Comparison of ENCODE assay signal across 32 cellular contexts in genomic region chr20:33023439-33024262, GRCh38. TPM values are rescaled to one million over a fixed set of nuclear protein-coding genes. Genes with fewer than 3 reads are reported as not detected.
DNase-seq lines count a peak whose midpoint lies in the region; ATAC-seq, FAIRE-seq and TF ChIP-seq lines count a peak whose summit lies in the region.
"Had no signal": no experiment of that assay in that cellular context is flagged by ENCODE, and none has a peak within 500 bp of the region (broad histone marks: within the 10 kb centered on the region; RNA-seq: fewer than 3 reads in every experiment).

No MANE protein-coding gene starts in this region.

- no peaks in the 10 kb centered on the region for H3K9me3 ChIP-seq in Loucy (ENCODE audit: insufficient read depth, low read depth, low read length)
- H3K9me3 ChIP-seq in HepG2 (ENCODE audit: low read length): no peaks in the 10 kb centered on the region
- H3K9me3 ChIP-seq in osteoblast (ENCODE audit: low read depth, low read length): no peaks in the 10 kb centered on the region
- H3K9me3 ChIP-seq: BE2C, BLaER1 had no signal

- CTCF ChIA-PET in HepG2 (lab: Yijun Ruan, JAX; ENCODE audit: low intra/inter-chr PET ratio, low total read pairs): no interaction called here

- H2AFZ ChIP-seq in Loucy (ENCODE audit: low read length) (no peak overlapping the region), HepG2 (ENCODE audit: low read length) (no peak overlapping the region), osteoblast (ENCODE audit: low read length) (no peak overlapping the region)

- no peak for ATAC-seq in HepG2
- ATAC-seq in GM18520 (IDR thresholded peaks at IDR 0.05; ENCODE audit: unreplicated experiment): no peak
- ATAC-seq: GM12878 had no signal

- in situ Hi-C loops in HepG2 (cut with HindIII; ENCODE audit: extremely low pct_ligation_motif_present, low pct_unique_long_range_greater_than_20kb): no loop called here

- 76% methylated on average over 5 of the region's 6 CpGs for WGBS in HepG2 (ENCODE audit: low lambda C conversion rate)

- H3K27ac ChIP-seq in HepG2 (ENCODE audit: extremely low read length, insufficient read depth, low read length): no peak overlapping the region
- H3K27ac ChIP-seq in osteoblast (ENCODE audit: low read depth, low read length): no peak overlapping the region
- H3K27ac ChIP-seq: BLaER1 had no signal

- POLR2A ChIA-PET in HepG2 (lab: Yijun Ruan, JAX): interaction anchor here (0.9 to 2.5 kb wide), 3 partner anchors 10 to 19 kb away, joined by 3 to 8 read pairs (median 3); partner anchors contain the start of gene BPIFB2

- H4K20me1 ChIP-seq in Loucy (ENCODE audit: insufficient read depth, low read length, poor library complexity, severe bottlenecking) (no peaks in the 10 kb centered on the region), HepG2 (ENCODE audit: insufficient read depth, low read length) (peaks cover 36% of the 10 kb centered on the region; the same call in 1 of the 2 replicates), osteoblast (ENCODE audit: insufficient read depth, low read length) (no peaks in the 10 kb centered on the region)
- H4K20me1 ChIP-seq: BLaER1 had no signal

- no peak for TF ChIP-seq EP300 in HepG2 (IDR thresholded peaks at IDR 0.05; ENCODE audit: low read depth in 2 of 2, low read length in 2 of 2)
- no peak for TF ChIP-seq EP300 in HepG2 (CRISPR knock-in tag; IDR thresholded peaks at IDR 0.05; ENCODE audit: borderline replicate concordance)

- H3K9ac ChIP-seq in Loucy (ENCODE audit: low read depth, low read length, poor library complexity, severe bottlenecking) (no peak overlapping the region), HepG2 (ENCODE audit: insufficient read depth, low read depth, low read length) (no peak overlapping the region)
- H3K9ac ChIP-seq: BLaER1 had no signal

- peak in 1 of 2 experiments; percentile 36; a peak in 2 of 4 replicates for TF ChIP-seq POLR2A in HepG2 (IDR thresholded peaks at IDR 0.05; ENCODE audit: insufficient read depth in 1 of 2, low read depth in 2 of 2, low read length in 2 of 2)

- H3K36me3 ChIP-seq in Loucy (ENCODE audit: insufficient read depth, low read length): no peaks in the 10 kb centered on the region
- H3K36me3 ChIP-seq in HepG2 (replicated peaks in 1 of 2; ENCODE audit: control insufficient read depth in 1 of 2, insufficient read depth in 2 of 2, low read length in 2 of 2): peaks cover 28 to 45% of the 10 kb centered on the region in 2 experiments
- H3K36me3 ChIP-seq in osteoblast (ENCODE audit: insufficient read depth, low read length): no peaks in the 10 kb centered on the region
- H3K36me3 ChIP-seq: BE2C, BLaER1 had no signal

- intact Hi-C loops in HepG2 (cut with micrococcal nuclease; ENCODE audit: unreplicated experiment): loop anchor here (2.0 kb wide), 1 partner anchor 15 kb away; no protein-coding TSS in a partner anchor

- DNase-seq in HepG2 (ENCODE audit: low spot score) (no peak), osteoblast (ENCODE audit: insufficient read length, low spot score, missing footprints) (peak; percentile 56), T-helper 1 cell (no peak), kidney glomerular epithelial cell (lab: John Stamatoyannopoulos, UW) (no peak)
- DNase-seq: 8988T; ACHN; BE2C; C1 segment of cervical spinal cord; CD4-positive, alpha-beta memory T cell; CD4-positive, CD25-positive, alpha-beta regulatory T cell; CD8-positive, alpha-beta memory T cell; COR-L47; DMS 273 treated with DMSO at 0.1 percent for 48 hours; DMS153; DMS53; DMS79; DND-41; EL; GDM1 had no signal

- no peak overlapping the region for H3K4me3 ChIP-seq in Loucy (ENCODE audit: low read length, poor library complexity, severe bottlenecking)
- H3K4me3 ChIP-seq in HepG2 (replicated peaks in 1 of 3; ENCODE audit: insufficient read depth in 1 of 3, low read depth in 2 of 3, low read length in 3 of 3): no peak overlapping the region
- no peak overlapping the region for H3K4me3 ChIP-seq in osteoblast (ENCODE audit: insufficient read depth, low read length)
- H3K4me3 ChIP-seq: BLaER1, GM12878 had no signal

- H3K27me3 ChIP-seq in Loucy (ENCODE audit: insufficient read depth, low read length, poor library complexity, severe bottlenecking) (no peaks in the 10 kb centered on the region), HepG2 (ENCODE audit: control insufficient read depth in 1 of 2, insufficient read depth in 2 of 2, low read length in 2 of 2) (peaks cover 0 to 2% of the 10 kb centered on the region in 2 experiments; a peak in 2 of 5 replicates), osteoblast (ENCODE audit: insufficient read depth, low read length) (no peaks in the 10 kb centered on the region)
- H3K27me3 ChIP-seq: BE2C, BLaER1 had no signal

- no peak for FAIRE-seq in HepG2 (lab: Jason Lieb, UNC)
- FAIRE-seq: A204.1, GM12878, GM12892, GM18507, GM19239 had no signal

- H3K4me2 ChIP-seq in Loucy (ENCODE audit: low read depth, low read length, poor library complexity, severe bottlenecking) (peak overlapping the region; percentile 9), HepG2 (ENCODE audit: low read depth, low read length) (no peak overlapping the region), osteoblast (ENCODE audit: insufficient read depth, low read length) (no peak overlapping the region)
- H3K4me2 ChIP-seq: BLaER1 had no signal

- no peaks in the 10 kb centered on the region for H3K79me2 ChIP-seq in Loucy (ENCODE audit: insufficient read depth, low read length)
- no peaks in the 10 kb centered on the region for H3K79me2 ChIP-seq in HepG2 (ENCODE audit: insufficient read depth, low read length)
- H3K79me2 ChIP-seq in osteoblast (ENCODE audit: insufficient read depth, low read length): no peaks in the 10 kb centered on the region

- H3K4me1 ChIP-seq in Loucy (ENCODE audit: insufficient read depth, low read length, poor library complexity, severe bottlenecking) (peaks cover 15% of the 10 kb centered on the region), HepG2 (ENCODE audit: insufficient read depth, low read length) (peaks cover 20% of the 10 kb centered on the region), osteoblast (ENCODE audit: insufficient read depth, low read length) (no peaks in the 10 kb centered on the region)
- H3K4me1 ChIP-seq: BE2C, BLaER1 had no signal

- no peaks in the 10 kb centered on the region for H3K9me2 ChIP-seq in Loucy (replicated peaks; ENCODE audit: low read depth, low read length)

- no peaks in the 10 kb centered on the region for H3F3A ChIP-seq in Loucy (ENCODE audit: low read depth)

- no peak for TF ChIP-seq CTCF in Loucy (conservative IDR thresholded peaks at IDR 0.05; ENCODE audit: low read length)
- no peak for TF ChIP-seq CTCF in HepG2 (CRISPR knock-in tag; IDR thresholded peaks at IDR 0.05)
- no peak for TF ChIP-seq CTCF in osteoblast (IDR thresholded peaks at IDR 0.05; ENCODE audit: extremely low read depth, low read depth, low read length)

- no TSS peak for BruUV-seq in HepG2 (replicated peaks; lab: Mats Ljungman, UMichigan)

- no peak for TF ChIP-seq RAD21 in HepG2 (CRISPR knock-in tag; IDR thresholded peaks at IDR 0.05)

RNA-seq across cellular contexts. Expression of gene BPIFB6, which starts 7.8 kb away (rescaled TPM):
- total RNA-seq in HepG2 (2016; rRNA removed; fragmentation: Illumina TruSeq; extraction: Trizol) (0.13 TPM in 1 of 2 replicates, not detected in the other), osteoblast (not detected in 2 replicates)
- total RNA-seq in HepG2 (2016; cell fraction: cytosol; rRNA removed; fragmentation: Illumina TruSeq; extraction: Trizol; ENCODE audit: low read depth): not detected in 2 replicates
- total RNA-seq in HepG2 (2016; cell fraction: insoluble cytoplasmic fraction; rRNA removed; fragmentation: Illumina TruSeq; extraction: Trizol): not detected in 2 replicates
- total RNA-seq in HepG2 (2016; cell fraction: membrane; rRNA removed; fragmentation: Illumina TruSeq; extraction: Trizol): not detected in 2 replicates
- total RNA-seq in HepG2 (2016; cell fraction: nucleus; rRNA removed; fragmentation: Illumina TruSeq; extraction: Trizol): 0.28 TPM in 1 of 2 replicates, not detected in the other
- 1.7 and 3.1 TPM in 2 replicates for polyA plus RNA-seq in HepG2 (2011; rRNA removed)
- polyA plus RNA-seq in HepG2 (2011; cell fraction: cytosol; rRNA removed): 0.36 and 0.92 TPM in 2 replicates
- 16.0 and 30.7 TPM in 2 replicates for polyA plus RNA-seq in HepG2 (2011; cell fraction: nucleus; rRNA removed)
- polyA plus RNA-seq in HepG2 (2012): 1.9 and 4.7 TPM in 2 replicates
- polyA plus RNA-seq in HepG2 (2016; cell fraction: cytosol; fragmentation: Illumina TruSeq; extraction: Trizol; ENCODE audit: low read depth): not detected in 2 replicates
- not detected in 2 replicates for polyA plus RNA-seq in HepG2 (2016; cell fraction: insoluble cytoplasmic fraction; fragmentation: Illumina TruSeq; extraction: Trizol; ENCODE audit: low read depth)
- not detected in 2 replicates for polyA plus RNA-seq in HepG2 (2016; cell fraction: membrane; fragmentation: Illumina TruSeq; extraction: Trizol; ENCODE audit: low read depth)
- polyA plus RNA-seq in HepG2 (2016; cell fraction: nucleus; fragmentation: Illumina TruSeq; extraction: Trizol; ENCODE audit: insufficient read depth, low read depth): 0.32 TPM in 1 of 2 replicates, not detected in the other
- 2.3 TPM in 1 of 2 replicates, not detected in the other for polyA minus RNA-seq in HepG2 (2011; rRNA and poly(A)+ RNA removed; ENCODE audit: low replicate concordance)
- polyA minus RNA-seq in HepG2 (2011; cell fraction: cytosol; rRNA and poly(A)+ RNA removed): not detected in 2 replicates
- 2.2 and 2.5 TPM in 2 replicates for polyA minus RNA-seq in HepG2 (2011; cell fraction: nucleus; rRNA and poly(A)+ RNA removed)
- total RNA-seq: A673; CD4-positive, alpha-beta memory T cell; CD4-positive, CD25-positive, alpha-beta regulatory T cell; CD8-positive, alpha-beta memory T cell; Daoy; G401; GM12878 had no signal
- polyA plus RNA-seq: AG04450; CD14-positive monocyte; CD4-positive, alpha-beta memory T cell; CD4-positive, CD25-positive, alpha-beta regulatory T cell; CD8-positive, alpha-beta memory T cell; GM12878 had no signal

RNA-seq across cellular contexts. Expression of gene BPIFB2, which starts 16.1 kb away (rescaled TPM):
- 27.4 and 54.5 TPM in 2 replicates for total RNA-seq in HepG2 (2016; rRNA removed; fragmentation: Illumina TruSeq; extraction: Trizol)
- total RNA-seq in HepG2 (2016; cell fraction: cytosol; rRNA removed; fragmentation: Illumina TruSeq; extraction: Trizol; ENCODE audit: low read depth): 7.1 and 9.6 TPM in 2 replicates
- 23.9 and 58.5 TPM in 2 replicates for total RNA-seq in HepG2 (2016; cell fraction: insoluble cytoplasmic fraction; rRNA removed; fragmentation: Illumina TruSeq; extraction: Trizol)
- total RNA-seq in HepG2 (2016; cell fraction: membrane; rRNA removed; fragmentation: Illumina TruSeq; extraction: Trizol): 14.4 and 19.0 TPM in 2 replicates
- 67.6 and 73.6 TPM in 2 replicates for total RNA-seq in HepG2 (2016; cell fraction: nucleus; rRNA removed; fragmentation: Illumina TruSeq; extraction: Trizol)
- polyA plus RNA-seq in HepG2 (2011; rRNA removed): 902 and 1,439 TPM in 2 replicates
- 445 and 477 TPM in 2 replicates for polyA plus RNA-seq in HepG2 (2011; cell fraction: cytosol; rRNA removed)
- polyA plus RNA-seq in HepG2 (2011; cell fraction: nucleus; rRNA removed): 3,378 and 3,757 TPM in 2 replicates
- 748 and 877 TPM in 2 replicates for polyA plus RNA-seq in HepG2 (2012)
- 16.7 and 20.1 TPM in 2 replicates for polyA plus RNA-seq in HepG2 (2016; cell fraction: cytosol; fragmentation: Illumina TruSeq; extraction: Trizol; ENCODE audit: low read depth)
- 40.9 and 50.4 TPM in 2 replicates for polyA plus RNA-seq in HepG2 (2016; cell fraction: insoluble cytoplasmic fraction; fragmentation: Illumina TruSeq; extraction: Trizol; ENCODE audit: low read depth)
- polyA plus RNA-seq in HepG2 (2016; cell fraction: membrane; fragmentation: Illumina TruSeq; extraction: Trizol; ENCODE audit: low read depth): 25.2 and 26.1 TPM in 2 replicates
- 205 and 206 TPM in 2 replicates for polyA plus RNA-seq in HepG2 (2016; cell fraction: nucleus; fragmentation: Illumina TruSeq; extraction: Trizol; ENCODE audit: insufficient read depth, low read depth)
- polyA minus RNA-seq in HepG2 (2011; rRNA and poly(A)+ RNA removed; ENCODE audit: low replicate concordance): 0.19 and 1,018 TPM in 2 replicates
- 235 and 377 TPM in 2 replicates for polyA minus RNA-seq in HepG2 (2011; cell fraction: cytosol; rRNA and poly(A)+ RNA removed)
- polyA minus RNA-seq in HepG2 (2011; cell fraction: nucleus; rRNA and poly(A)+ RNA removed): 642 and 673 TPM in 2 replicates
- not detected in 2 replicates for total RNA-seq in osteoblast
- total RNA-seq: A673; CD4-positive, alpha-beta memory T cell; CD4-positive, CD25-positive, alpha-beta regulatory T cell; CD8-positive, alpha-beta memory T cell; Daoy; G401; GM12878 had no signal
- polyA plus RNA-seq: AG04450; CD14-positive monocyte; CD4-positive, alpha-beta memory T cell; CD4-positive, CD25-positive, alpha-beta regulatory T cell; CD8-positive, alpha-beta memory T cell; GM12878 had no signal

RNA-seq across cellular contexts. Expression of gene SUN5, which starts 19.4 kb away (rescaled TPM):
- total RNA-seq in HepG2 (2016; rRNA removed; fragmentation: Illumina TruSeq; extraction: Trizol) (not detected in 2 replicates), osteoblast (not detected in 2 replicates)
- not detected in 2 replicates for total RNA-seq in HepG2 (2016; cell fraction: cytosol; rRNA removed; fragmentation: Illumina TruSeq; extraction: Trizol; ENCODE audit: low read depth)
- total RNA-seq in HepG2 (2016; cell fraction: insoluble cytoplasmic fraction; rRNA removed; fragmentation: Illumina TruSeq; extraction: Trizol): not detected in 2 replicates
- not detected in 2 replicates for total RNA-seq in HepG2 (2016; cell fraction: membrane; rRNA removed; fragmentation: Illumina TruSeq; extraction: Trizol)
- not detected in 2 replicates for total RNA-seq in HepG2 (2016; cell fraction: nucleus; rRNA removed; fragmentation: Illumina TruSeq; extraction: Trizol)
- not detected in 2 replicates for polyA plus RNA-seq in HepG2 (2011; rRNA removed)
- not detected in 2 replicates for polyA plus RNA-seq in HepG2 (2011; cell fraction: cytosol; rRNA removed)
- not detected in 2 replicates for polyA plus RNA-seq in HepG2 (2011; cell fraction: nucleus; rRNA removed)
- not detected in 2 replicates for polyA plus RNA-seq in HepG2 (2012)
- not detected in 2 replicates for polyA plus RNA-seq in HepG2 (2016; cell fraction: cytosol; fragmentation: Illumina TruSeq; extraction: Trizol; ENCODE audit: low read depth)
- not detected in 2 replicates for polyA plus RNA-seq in HepG2 (2016; cell fraction: insoluble cytoplasmic fraction; fragmentation: Illumina TruSeq; extraction: Trizol; ENCODE audit: low read depth)
- not detected in 2 replicates for polyA plus RNA-seq in HepG2 (2016; cell fraction: membrane; fragmentation: Illumina TruSeq; extraction: Trizol; ENCODE audit: low read depth)
- polyA plus RNA-seq in HepG2 (2016; cell fraction: nucleus; fragmentation: Illumina TruSeq; extraction: Trizol; ENCODE audit: insufficient read depth, low read depth): not detected in 2 replicates
- not detected in 2 replicates for polyA minus RNA-seq in HepG2 (2011; rRNA and poly(A)+ RNA removed; ENCODE audit: low replicate concordance)
- not detected in 2 replicates for polyA minus RNA-seq in HepG2 (2011; cell fraction: cytosol; rRNA and poly(A)+ RNA removed)
- not detected in 2 replicates for polyA minus RNA-seq in HepG2 (2011; cell fraction: nucleus; rRNA and poly(A)+ RNA removed)
- total RNA-seq: A673; CD4-positive, alpha-beta memory T cell; CD4-positive, CD25-positive, alpha-beta regulatory T cell; CD8-positive, alpha-beta memory T cell; Daoy; G401; GM12878 had no signal
- polyA plus RNA-seq: AG04450; CD14-positive monocyte; CD4-positive, alpha-beta memory T cell; CD4-positive, CD25-positive, alpha-beta regulatory T cell; CD8-positive, alpha-beta memory T cell; GM12878 had no signal

RNA-seq across cellular contexts. Expression of gene BPIFB3, which starts 30.1 kb away (rescaled TPM):
- total RNA-seq in HepG2 (2016; rRNA removed; fragmentation: Illumina TruSeq; extraction: Trizol) (not detected in 2 replicates), osteoblast (not detected in 2 replicates)
- total RNA-seq in HepG2 (2016; cell fraction: cytosol; rRNA removed; fragmentation: Illumina TruSeq; extraction: Trizol; ENCODE audit: low read depth): not detected in 2 replicates
- total RNA-seq in HepG2 (2016; cell fraction: insoluble cytoplasmic fraction; rRNA removed; fragmentation: Illumina TruSeq; extraction: Trizol): not detected in 2 replicates
- total RNA-seq in HepG2 (2016; cell fraction: membrane; rRNA removed; fragmentation: Illumina TruSeq; extraction: Trizol): not detected in 2 replicates
- not detected in 2 replicates for total RNA-seq in HepG2 (2016; cell fraction: nucleus; rRNA removed; fragmentation: Illumina TruSeq; extraction: Trizol)
- polyA plus RNA-seq in HepG2 (2011; rRNA removed): 0.09 TPM in 1 of 2 replicates, not detected in the other
- not detected in 2 replicates for polyA plus RNA-seq in HepG2 (2011; cell fraction: cytosol; rRNA removed)
- 0.21 TPM in 1 of 2 replicates, not detected in the other for polyA plus RNA-seq in HepG2 (2011; cell fraction: nucleus; rRNA removed)
- polyA plus RNA-seq in HepG2 (2012): not detected in 2 replicates
- polyA plus RNA-seq in HepG2 (2016; cell fraction: cytosol; fragmentation: Illumina TruSeq; extraction: Trizol; ENCODE audit: low read depth): not detected in 2 replicates
- polyA plus RNA-seq in HepG2 (2016; cell fraction: insoluble cytoplasmic fraction; fragmentation: Illumina TruSeq; extraction: Trizol; ENCODE audit: low read depth): not detected in 2 replicates
- polyA plus RNA-seq in HepG2 (2016; cell fraction: membrane; fragmentation: Illumina TruSeq; extraction: Trizol; ENCODE audit: low read depth): not detected in 2 replicates
- not detected in 2 replicates for polyA plus RNA-seq in HepG2 (2016; cell fraction: nucleus; fragmentation: Illumina TruSeq; extraction: Trizol; ENCODE audit: insufficient read depth, low read depth)
- polyA minus RNA-seq in HepG2 (2011; rRNA and poly(A)+ RNA removed; ENCODE audit: low replicate concordance): not detected in 2 replicates
- polyA minus RNA-seq in HepG2 (2011; cell fraction: cytosol; rRNA and poly(A)+ RNA removed): not detected in 2 replicates
- not detected in 2 replicates for polyA minus RNA-seq in HepG2 (2011; cell fraction: nucleus; rRNA and poly(A)+ RNA removed)
- total RNA-seq: A673; CD4-positive, alpha-beta memory T cell; CD4-positive, CD25-positive, alpha-beta regulatory T cell; CD8-positive, alpha-beta memory T cell; Daoy; G401; GM12878 had no signal
- polyA plus RNA-seq: AG04450; CD14-positive monocyte; CD4-positive, alpha-beta memory T cell; CD4-positive, CD25-positive, alpha-beta regulatory T cell; CD8-positive, alpha-beta memory T cell; GM12878 had no signal

RNA-seq across cellular contexts. Expression of gene BPIFB4, which starts 55.8 kb away (rescaled TPM):
- total RNA-seq in HepG2 (2016; rRNA removed; fragmentation: Illumina TruSeq; extraction: Trizol): not detected in 2 replicates
- not detected in 2 replicates for total RNA-seq in HepG2 (2016; cell fraction: cytosol; rRNA removed; fragmentation: Illumina TruSeq; extraction: Trizol; ENCODE audit: low read depth)
- not detected in 2 replicates for total RNA-seq in HepG2 (2016; cell fraction: insoluble cytoplasmic fraction; rRNA removed; fragmentation: Illumina TruSeq; extraction: Trizol)
- not detected in 2 replicates for total RNA-seq in HepG2 (2016; cell fraction: membrane; rRNA removed; fragmentation: Illumina TruSeq; extraction: Trizol)
- total RNA-seq in HepG2 (2016; cell fraction: nucleus; rRNA removed; fragmentation: Illumina TruSeq; extraction: Trizol): not detected in 2 replicates
- 0.09 and 0.13 TPM in 2 replicates for polyA plus RNA-seq in HepG2 (2011; rRNA removed)
- polyA plus RNA-seq in HepG2 (2011; cell fraction: cytosol; rRNA removed): 0.06 and 0.07 TPM in 2 replicates
- polyA plus RNA-seq in HepG2 (2011; cell fraction: nucleus; rRNA removed): 0.32 and 0.36 TPM in 2 replicates
- not detected in 2 replicates for polyA plus RNA-seq in HepG2 (2012)
- not detected in 2 replicates for polyA plus RNA-seq in HepG2 (2016; cell fraction: cytosol; fragmentation: Illumina TruSeq; extraction: Trizol; ENCODE audit: low read depth)
- polyA plus RNA-seq in HepG2 (2016; cell fraction: insoluble cytoplasmic fraction; fragmentation: Illumina TruSeq; extraction: Trizol; ENCODE audit: low read depth): not detected in 2 replicates
- polyA plus RNA-seq in HepG2 (2016; cell fraction: membrane; fragmentation: Illumina TruSeq; extraction: Trizol; ENCODE audit: low read depth): not detected in 2 replicates
- not detected in 2 replicates for polyA plus RNA-seq in HepG2 (2016; cell fraction: nucleus; fragmentation: Illumina TruSeq; extraction: Trizol; ENCODE audit: insufficient read depth, low read depth)
- polyA minus RNA-seq in HepG2 (2011; rRNA and poly(A)+ RNA removed; ENCODE audit: low replicate concordance): not detected in 2 replicates
- polyA minus RNA-seq in HepG2 (2011; cell fraction: cytosol; rRNA and poly(A)+ RNA removed): not detected in 2 replicates
- not detected in 2 replicates for polyA minus RNA-seq in HepG2 (2011; cell fraction: nucleus; rRNA and poly(A)+ RNA removed)
- total RNA-seq in osteoblast: not detected in 2 replicates
- total RNA-seq: A673; CD4-positive, alpha-beta memory T cell; CD4-positive, CD25-positive, alpha-beta regulatory T cell; CD8-positive, alpha-beta memory T cell; Daoy; G401; GM12878 had no signal
- polyA plus RNA-seq: AG04450; CD14-positive monocyte; CD4-positive, alpha-beta memory T cell; CD4-positive, CD25-positive, alpha-beta regulatory T cell; CD8-positive, alpha-beta memory T cell had no signal
